In genomic region chr19:35380450-35381124, GRCh38 we compare ENCODE assay signal across 1 cellular context.
A peak's percentile ranks its signal among the peaks of the same experiment; 100 is the strongest.
TF ChIP-seq lines count a peak whose summit lies in the region.

No MANE protein-coding gene starts in this region.

TF ChIP-seq in HepG2, 621 proteins besides CTCF, POLR2A, EP300 and RAD21 (continued from another document):
- no peak for TF ChIP-seq GPN1 (CRISPR knock-in tag; IDR thresholded peaks at IDR 0.05; ENCODE audit: borderline replicate concordance)
- peak; percentile 43; the same call in 1 of the 2 replicates for TF ChIP-seq SIX1 (CRISPR knock-in tag; IDR thresholded peaks at IDR 0.05; ENCODE audit: borderline replicate concordance)
- peak; percentile 75 for TF ChIP-seq ZMYM3 (CRISPR knock-in tag; IDR thresholded peaks at IDR 0.05)
- TF ChIP-seq ZNF709 (CRISPR knock-in tag; IDR thresholded peaks at IDR 0.05) = peak; percentile 87
- TF ChIP-seq ZBTB14 (CRISPR knock-in tag; IDR thresholded peaks at IDR 0.05) = no peak
- TF ChIP-seq ZKSCAN5 (CRISPR knock-in tag; IDR thresholded peaks at IDR 0.05) = no peak
- no peak for TF ChIP-seq NFKB2 (CRISPR knock-in tag; IDR thresholded peaks at IDR 0.05; ENCODE audit: borderline replicate concordance)
- TF ChIP-seq GABPA (IDR thresholded peaks at IDR 0.05; ENCODE audit: low read depth, low read length) = no peak
- TF ChIP-seq GABPA (CRISPR knock-in tag; IDR thresholded peaks at IDR 0.05; ENCODE audit: low read depth) = 0 out of 2 replicates have a peak, but pooled peaks have one; percentile 13
- TF ChIP-seq GMEB1 (CRISPR knock-in tag; IDR thresholded peaks at IDR 0.05; ENCODE audit: borderline replicate concordance) = no peak
- TF ChIP-seq DDIT3 (CRISPR knock-in tag; IDR thresholded peaks at IDR 0.05) = no peak
- TF ChIP-seq ZNF235 (CRISPR knock-in tag; IDR thresholded peaks at IDR 0.05; ENCODE audit: borderline replicate concordance) = no peak
- peak; percentile 82 for TF ChIP-seq HDAC1 (CRISPR knock-in tag; IDR thresholded peaks at IDR 0.05)
- no peak for TF ChIP-seq ZNF891 (CRISPR knock-in tag; IDR thresholded peaks at IDR 0.05)
- no peak for TF ChIP-seq NCOA1 (CRISPR knock-in tag; IDR thresholded peaks at IDR 0.05)
- no peak for TF ChIP-seq NFIB (CRISPR knock-in tag; IDR thresholded peaks at IDR 0.05; ENCODE audit: borderline replicate concordance)
- TF ChIP-seq ZNF432 (CRISPR knock-in tag; IDR thresholded peaks at IDR 0.05; ENCODE audit: borderline replicate concordance) = no peak
- peak; percentile 78 for TF ChIP-seq TGIF2 (CRISPR knock-in tag; IDR thresholded peaks at IDR 0.05)
- TF ChIP-seq ETS1 (CRISPR knock-in tag; IDR thresholded peaks at IDR 0.05) = no peak
- TF ChIP-seq BCL3 (CRISPR knock-in tag; IDR thresholded peaks at IDR 0.05) = no peak
- no peak for TF ChIP-seq JUNB (CRISPR knock-in tag; IDR thresholded peaks at IDR 0.05; ENCODE audit: borderline replicate concordance)
- no peak for TF ChIP-seq NFE2L2 (IDR thresholded peaks at IDR 0.05; ENCODE audit: low read length)
- no peak for TF ChIP-seq TCF7L2 (IDR thresholded peaks at IDR 0.05; ENCODE audit: low read depth, low read length)
- no peak for TF ChIP-seq ZNF10 (CRISPR knock-in tag; IDR thresholded peaks at IDR 0.05; ENCODE audit: borderline replicate concordance, low read depth)
- no peak for TF ChIP-seq XRCC5 (optimal IDR thresholded peaks at IDR 0.05; ENCODE audit: low read length)
- peak; percentile 78 for TF ChIP-seq GATAD2A (CRISPR knock-in tag; IDR thresholded peaks at IDR 0.05)
- peak; percentile 67; the same call in 1 of the 2 replicates for TF ChIP-seq ZNF607 (CRISPR knock-in tag; IDR thresholded peaks at IDR 0.05; ENCODE audit: borderline replicate concordance)
- TF ChIP-seq ZC3H4 (CRISPR knock-in tag; IDR thresholded peaks at IDR 0.05; ENCODE audit: borderline replicate concordance) = no peak
- TF ChIP-seq AGO1 (IDR thresholded peaks at IDR 0.05; ENCODE audit: low read depth, low read length, poor library complexity, severe bottlenecking) = no peak
- TF ChIP-seq POLR2G (IDR thresholded peaks at IDR 0.05; ENCODE audit: low read depth, low read length) = no peak
- peak; percentile 43; the same call in 1 of the 2 replicates for TF ChIP-seq ETV5 (CRISPR knock-in tag; IDR thresholded peaks at IDR 0.05; ENCODE audit: borderline replicate concordance)
- TF ChIP-seq ZNF362 (CRISPR knock-in tag; IDR thresholded peaks at IDR 0.05; ENCODE audit: borderline replicate concordance) = no peak
- no peak for TF ChIP-seq PREB (CRISPR knock-in tag; IDR thresholded peaks at IDR 0.05)
- TF ChIP-seq ZNF280B (CRISPR knock-in tag; IDR thresholded peaks at IDR 0.05; ENCODE audit: borderline replicate concordance) = no peak
- TF ChIP-seq CREB1 (IDR thresholded peaks at IDR 0.05) = peak; percentile 25; the same call in 1 of the 2 replicates
- TF ChIP-seq CREB1 (CRISPR knock-in tag; IDR thresholded peaks at IDR 0.05) = 0 out of 2 replicates have a peak, but pooled peaks have one; percentile 34
- TF ChIP-seq TAF15 (IDR thresholded peaks at IDR 0.05; ENCODE audit: low read depth, low read length, poor library complexity, severe bottlenecking) = no peak
- TF ChIP-seq CREB3 (CRISPR knock-in tag; IDR thresholded peaks at IDR 0.05) = no peak
- no peak for TF ChIP-seq KDM4B (CRISPR knock-in tag; IDR thresholded peaks at IDR 0.05)
- TF ChIP-seq ZIK1 (CRISPR knock-in tag; IDR thresholded peaks at IDR 0.05; ENCODE audit: borderline replicate concordance, low read depth) = no peak
- TF ChIP-seq ZNF781 (CRISPR knock-in tag; IDR thresholded peaks at IDR 0.05; ENCODE audit: borderline replicate concordance, not compliant biosample characterization) = no peak
- no peak for TF ChIP-seq ZNF616 (CRISPR knock-in tag; IDR thresholded peaks at IDR 0.05; ENCODE audit: low read depth)
- peak; percentile 65; the same call in 1 of the 2 replicates for TF ChIP-seq JUN (CRISPR knock-in tag; IDR thresholded peaks at IDR 0.05)
- TF ChIP-seq ZSCAN29 (CRISPR knock-in tag; conservative IDR thresholded peaks at IDR 0.05) = peak; percentile 42; the same call in 1 of the 2 replicates
- TF ChIP-seq ZNF296 (CRISPR knock-in tag; conservative IDR thresholded peaks at IDR 0.05) = no peak
- no peak for TF ChIP-seq ZBTB7A (CRISPR knock-in tag; IDR thresholded peaks at IDR 0.05)
- TF ChIP-seq ATRX (CRISPR knock-in tag; IDR thresholded peaks at IDR 0.05; ENCODE audit: borderline replicate concordance) = no peak
